ENCODE assay signal across 8 cellular contexts in the genomic region with DNA sequence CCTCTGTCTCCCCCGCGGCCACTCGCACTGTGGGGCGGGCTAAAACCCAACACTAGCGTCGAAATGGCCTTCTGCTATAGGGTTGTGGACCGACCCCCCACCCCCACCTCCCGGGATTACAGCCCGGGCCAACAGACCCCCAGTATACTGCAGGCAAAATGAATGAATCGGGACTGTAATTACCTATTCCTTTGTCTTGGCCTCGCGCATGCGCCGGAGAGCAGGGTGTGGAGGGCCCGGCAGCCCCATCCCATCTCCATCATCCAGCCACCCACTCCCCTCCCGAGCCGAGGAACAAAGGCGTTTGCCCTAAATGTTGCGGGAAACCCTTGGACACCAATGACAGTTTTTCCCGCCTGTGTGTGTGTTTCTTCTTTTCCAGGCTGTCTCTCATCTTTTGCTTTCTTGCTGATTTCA. TPM values are rescaled to one million over a fixed set of nuclear protein-coding genes. Genes with fewer than 3 reads are reported as not detected.
A peak's percentile ranks its signal among the peaks of the same experiment; 100 is the strongest.
DNase-seq lines count a peak whose midpoint lies in the region; ATAC-seq, FAIRE-seq and TF ChIP-seq lines count a peak whose summit lies in the region.

No MANE protein-coding gene starts in this region.

- no peak overlapping the region for H2AK5ac ChIP-seq in mesenchymal stem cell (ENCODE audit: low read length, severe bottlenecking)

- peak overlapping the region; percentile 7 to 47 for H3K23ac ChIP-seq in mesenchymal stem cell (ENCODE audit: low read length in 2 of 2)

- peak; percentile 7 for ATAC-seq in GM19397 (IDR thresholded peaks at IDR 0.05; ENCODE audit: unreplicated experiment)

- H3K9me3 ChIP-seq in mesenchymal stem cell (ENCODE audit: control insufficient read depth, low read length) (no peaks in the 10 kb centered on the region), uterus (no peaks in the 10 kb centered on the region)

- H3K27ac ChIP-seq in mesenchymal stem cell (ENCODE audit: low read length, poor library complexity, severe bottlenecking): peak overlapping the region; percentile 77
- peak overlapping the region; percentile 73 to 76 for H3K27ac ChIP-seq in uterus

- peak overlapping the region; percentile 1 to 6 for H3K4ac ChIP-seq in mesenchymal stem cell (ENCODE audit: low read depth in 1 of 2, low read length in 2 of 2)

- H3K36me3 ChIP-seq in bronchial epithelial cell (ENCODE audit: control insufficient read depth, insufficient read depth, low read length) (no peaks in the 10 kb centered on the region), mesenchymal stem cell (ENCODE audit: control insufficient read depth in 1 of 2, insufficient read depth in 2 of 2, low read depth in 1 of 2, low read length in 2 of 2) (peaks cover 4 to 42% of the 10 kb centered on the region in 2 experiments), uterus (no peaks in the 10 kb centered on the region)

- H3K4me1 ChIP-seq in mesenchymal stem cell (ENCODE audit: control insufficient read depth, insufficient read depth, low read depth, low read length) (peaks cover 10% of the 10 kb centered on the region), uterus (no peaks in the 10 kb centered on the region)

- H2BK120ac ChIP-seq in mesenchymal stem cell (ENCODE audit: low read depth, low read length): no peak overlapping the region

- WGBS in mesenchymal stem cell: under 1% methylated on average over 17 of the region's 20 CpGs

- peak overlapping the region; percentile 97 for H3K9ac ChIP-seq in mesenchymal stem cell (ENCODE audit: low read length)

- TF ChIP-seq CTCF in bronchial epithelial cell (IDR thresholded peaks at IDR 0.05; ENCODE audit: insufficient read depth, low read length, severe bottlenecking) (no peak), uterus (IDR thresholded peaks at IDR 0.05) (no peak)

- no peak overlapping the region for H2BK12ac ChIP-seq in mesenchymal stem cell (ENCODE audit: low read length in 2 of 2)

- H3K79me1 ChIP-seq in mesenchymal stem cell (replicated peaks; ENCODE audit: low read length, poor library complexity, severe bottlenecking): peaks cover 2% of the 10 kb centered on the region

- peak overlapping the region; percentile 8 for H2AFZ ChIP-seq in mesenchymal stem cell (ENCODE audit: low read depth, low read length)

- peak overlapping the region in 1 of 2 experiments; percentile 11 for H3K14ac ChIP-seq in mesenchymal stem cell (ENCODE audit: low read length in 2 of 2)

- TF ChIP-seq POLR2A in uterus (IDR thresholded peaks at IDR 0.05): no peak

- FAIRE-seq in bronchial epithelial cell (lab: Jason Lieb, UNC): no peak

- H3K18ac ChIP-seq in mesenchymal stem cell (ENCODE audit: low read depth in 1 of 2, low read length in 2 of 2): peak overlapping the region; percentile 84 to 97

- peak overlapping the region; percentile 27 for H4K8ac ChIP-seq in mesenchymal stem cell (ENCODE audit: low read length)

- peak overlapping the region; percentile 66 for H4K91ac ChIP-seq in mesenchymal stem cell (ENCODE audit: low read length)

- H3K4me2 ChIP-seq in mesenchymal stem cell (ENCODE audit: low read length, poor library complexity, severe bottlenecking): peak overlapping the region; percentile 70

- DNase-seq in CD1c-positive myeloid dendritic cell (ENCODE audit: extremely low spot score) (peak; percentile 20), NCI-H1048 (lab: John Stamatoyannopoulos, UW) (peak; percentile 12), bronchial epithelial cell (ENCODE audit: low read depth) (no peak), mesenchymal stem cell (peak; percentile 48), uterus (peak in 1 of 2 donors; percentile 19), NCI-H2227 treated with DMSO at 0.1 percent for 48 hours (lab: John Stamatoyannopoulos, UW) (no peak)
- DNase-seq in activated CD8-positive, alpha-beta memory T cell treated with anti-CD3 and anti-CD28 coated beads for 24 hours: no peak

- peak overlapping the region; percentile 88 for H3K4me3 ChIP-seq in bronchial epithelial cell (ENCODE audit: low read depth, low read length)
- peak overlapping the region; percentile 86 to 92 for H3K4me3 ChIP-seq in mesenchymal stem cell (ENCODE audit: insufficient read depth in 1 of 2, low read depth in 1 of 2, low read length in 2 of 2)
- peak overlapping the region; percentile 60 to 64 for H3K4me3 ChIP-seq in uterus

- H3K27me3 ChIP-seq in bronchial epithelial cell (ENCODE audit: control insufficient read depth, insufficient read depth, low read length): no peaks in the 10 kb centered on the region
- H3K27me3 ChIP-seq in mesenchymal stem cell (ENCODE audit: control insufficient read depth in 1 of 2, insufficient read depth in 1 of 2, low read length in 2 of 2): no peaks in the 10 kb centered on the region
- H3K27me3 ChIP-seq in uterus: no peaks in the 10 kb centered on the region

- intact Hi-C loops in uterus (cut with DNase I; ENCODE audit: low total_unique reads): no loop called here

- no peak overlapping the region for H2BK15ac ChIP-seq in mesenchymal stem cell (ENCODE audit: low read depth, poor library complexity, severe bottlenecking)

- no peak overlapping the region for H2BK5ac ChIP-seq in mesenchymal stem cell (ENCODE audit: low read depth, low read length, poor library complexity, severe bottlenecking)

RNA-seq across cellular contexts. Expression of a gene that starts 1.6 kb away (rescaled TPM):
- 78.7 and 80.4 TPM in 2 replicates for total RNA-seq in bronchial epithelial cell
- 308 TPM for polyA plus RNA-seq in mesenchymal stem cell (2013, experiment 1 of 2)
- polyA plus RNA-seq in mesenchymal stem cell (2013, experiment 2 of 2): 322 TPM
- total RNA-seq in uterus: 10 to 100 TPM; 21.5 to 64.8 (median 26.7) TPM

Comparison
In these comparisons a context has a peak if more than half of its experiments do, and no peak if none do; other contexts are left out.
1. DNase-seq: peak in CD1c-positive myeloid dendritic cell (single experiment), NCI-H1048 (single experiment) and mesenchymal stem cell (single experiment); none in bronchial epithelial cell (single experiment), activated CD8-positive, alpha-beta memory T cell treated with anti-CD3 and anti-CD28 coated beads for 24 hours (single experiment) and NCI-H2227 treated with DMSO at 0.1 percent for 48 hours (single experiment).
2. Peak in every context shown above with its lines, with median percentiles within 50 percentile points of each other: H3K4me3 ChIP-seq.